In the genomic region with DNA sequence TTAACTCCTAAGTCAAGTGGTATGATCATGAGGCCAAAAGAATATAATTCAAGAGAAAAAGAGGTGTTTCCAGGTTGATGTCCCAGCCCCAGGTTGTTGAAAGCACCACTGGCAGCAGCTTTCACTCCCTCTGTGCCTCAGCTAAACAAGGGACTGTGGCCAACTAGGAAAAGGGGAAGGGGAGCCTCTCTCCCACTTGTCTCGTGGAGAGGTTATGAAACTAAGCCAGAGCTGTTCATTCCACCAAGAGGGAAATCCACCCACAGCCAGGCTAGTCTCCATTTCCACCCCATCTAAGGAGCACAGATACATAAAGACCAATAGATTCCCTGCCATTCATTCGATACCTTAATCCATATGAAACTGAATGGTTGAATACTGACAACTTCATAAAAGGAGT, we compare ENCODE assay signal across 16 cellular contexts. TPM values are rescaled to one million over a fixed set of nuclear protein-coding genes. Genes with fewer than 3 reads are reported as not detected.
DNase-seq lines count a peak whose midpoint lies in the region; ATAC-seq and TF ChIP-seq lines count a peak whose summit lies in the region.
"Had no signal": no experiment of that assay in that cellular context is flagged by ENCODE, and none has a peak within 500 bp of the region (broad histone marks: within the 10 kb centered on the region; RNA-seq: fewer than 3 reads in every experiment).

No MANE protein-coding gene starts in this region.

- TF ChIP-seq CTCF in PC-3 (conservative IDR thresholded peaks at IDR 0.05; ENCODE audit: low read depth, low read length) (no peak), fibroblast of lung (conservative IDR thresholded peaks at IDR 0.05 in 1 of 2, IDR thresholded peaks at IDR 0.05 in 1 of 2; ENCODE audit: low read depth in 1 of 2, low read length in 2 of 2) (no peak)

- intact Hi-C loops in PC-3 (cut with micrococcal nuclease) = no loop called here
- intact Hi-C loops in activated CD4-positive, alpha-beta T cell treated with anti-CD3 and anti-CD28 coated beads, Interleukin-2, amount 10 ng/mL, durations not matched to agents 24 days and 14 days (cut with micrococcal nuclease) = no loop called here

- CTCF ChIA-PET in PC-3 (lab: Charles Lee) = no interaction called here

- H2BK5ac ChIP-seq in trophoblast cell (ENCODE audit: low read depth, low read length, poor library complexity) = no peak overlapping the region

- no peak overlapping the region for H2AFZ ChIP-seq in ACC112 (ENCODE audit: low read length, unreplicated experiment)
- no peak overlapping the region for H2AFZ ChIP-seq in PC-3 (ENCODE audit: low read length)
- no peak overlapping the region for H2AFZ ChIP-seq in fibroblast of lung (ENCODE audit: low read length)
- H2AFZ ChIP-seq in trophoblast cell (ENCODE audit: insufficient read depth, low read length, poor library complexity) = no peak overlapping the region

- DNase-seq in PC-3 = no peak
- DNase-seq in fibroblast of lung (ENCODE audit: low read depth in 2 of 2) = no peak
- DNase-seq in trophoblast cell = no peak
- no peak for DNase-seq in activated CD4-positive, alpha-beta T cell treated with anti-CD3 and anti-CD28 coated beads, Interleukin-2, amount 10 ng/mL, durations not matched to agents 24 days and 14 days
- DNase-seq in NCI-H524 treated with DMSO at 0.1 percent for 48 hours (lab: John Stamatoyannopoulos, UW) = no peak
- no peak for DNase-seq in substantia nigra (lab: John Stamatoyannopoulos, UW)
- DNase-seq: DMS 273 treated with DMSO at 0.1 percent for 48 hours, NCI-H1436, NCI-H2081, NCI-H510A, SHP77 had no signal

- no peaks in the 10 kb centered on the region for H3K9me3 ChIP-seq in PC-3 (ENCODE audit: low read length)
- no peaks in the 10 kb centered on the region for H3K9me3 ChIP-seq in fibroblast of lung (ENCODE audit: control insufficient read depth, insufficient read depth, low read depth, low read length)
- H3K9me3 ChIP-seq in trophoblast cell (ENCODE audit: insufficient read depth, low read depth, low read length) = no peaks in the 10 kb centered on the region

- peaks cover 16% of the 10 kb centered on the region for H3F3A ChIP-seq in PC-3 (ENCODE audit: low read length, unreplicated experiment)

- no peak overlapping the region for H3K27ac Mint-ChIP-seq in activated CD4-positive, alpha-beta T cell treated with anti-CD3 and anti-CD28 coated beads, Interleukin-2, amount 10 ng/mL, durations not matched to agents 24 days and 14 days
- H3K27ac Mint-ChIP-seq: IgD-negative memory B cell had no signal

- WGBS in trophoblast cell (ENCODE audit: extremely low coverage, insufficient coverage, insufficient read length) = no CpG with 5 or more reads among the region's 2 CpGs

- H3K4me1 Mint-ChIP-seq in activated CD4-positive, alpha-beta T cell treated with anti-CD3 and anti-CD28 coated beads, Interleukin-2, amount 10 ng/mL, durations not matched to agents 24 days and 14 days = peaks cover 21% of the 10 kb centered on the region

- ATAC-seq in PC-3 (no peak), HG03378 (IDR thresholded peaks at IDR 0.05; ENCODE audit: unreplicated experiment) (no peak)
- ATAC-seq: SK-N-SH treated with all-trans-retinoic acid at 6 μM for 48 hours had no signal

- H3K36me3 ChIP-seq in ACC112 (ENCODE audit: insufficient read depth, low read length) (peaks cover 35% of the 10 kb centered on the region), PC-3 (ENCODE audit: low read depth, low read length) (peaks cover 46% of the 10 kb centered on the region), fibroblast of lung (ENCODE audit: control insufficient read depth, insufficient read depth, low read length) (peaks cover 21% of the 10 kb centered on the region), trophoblast cell (ENCODE audit: control insufficient read depth in 1 of 2, insufficient read depth in 2 of 2, low read length in 2 of 2) (peaks cover 8 to 24% of the 10 kb centered on the region in 2 experiments)

- H3K79me2 ChIP-seq in ACC112 (ENCODE audit: control insufficient read depth, insufficient read depth, low read length, unreplicated experiment) (peaks cover 88% of the 10 kb centered on the region), PC-3 (ENCODE audit: low read length) (peaks cover 79% of the 10 kb centered on the region), fibroblast of lung (ENCODE audit: control insufficient read depth, insufficient read depth, low read length) (peaks cover 82% of the 10 kb centered on the region), trophoblast cell (ENCODE audit: control insufficient read depth, insufficient read depth, low read length, poor library complexity) (peaks cover 11% of the 10 kb centered on the region)

- no peaks in the 10 kb centered on the region for H3K9me2 ChIP-seq in PC-3 (replicated peaks; ENCODE audit: low read length)

- BruUV-seq in PC-3 (replicated peaks; lab: Mats Ljungman, UMichigan) = no TSS peak

- no peak overlapping the region for H3K23ac ChIP-seq in trophoblast cell (ENCODE audit: low read length)

- H3K9me3 Mint-ChIP-seq in activated CD4-positive, alpha-beta T cell treated with anti-CD3 and anti-CD28 coated beads, Interleukin-2, amount 10 ng/mL, durations not matched to agents 24 days and 14 days = peaks cover 9% of the 10 kb centered on the region
- H3K9me3 Mint-ChIP-seq: IgD-negative memory B cell had no signal

- H4K8ac ChIP-seq in trophoblast cell (ENCODE audit: low read depth, low read length) = no peak overlapping the region

- no peak overlapping the region for H3K18ac ChIP-seq in trophoblast cell (ENCODE audit: low read length)

- H2BK12ac ChIP-seq in trophoblast cell (ENCODE audit: low read length) = no peak overlapping the region

- H4K20me1 ChIP-seq in PC-3 (ENCODE audit: low read length) = peaks cover 33% of the 10 kb centered on the region
- H4K20me1 ChIP-seq in fibroblast of lung (ENCODE audit: control insufficient read depth, extremely low read depth, insufficient read depth, low read length) = peaks cover 8% of the 10 kb centered on the region

- H3K36me3 Mint-ChIP-seq in activated CD4-positive, alpha-beta T cell treated with anti-CD3 and anti-CD28 coated beads, Interleukin-2, amount 10 ng/mL, durations not matched to agents 24 days and 14 days (ENCODE audit: low read depth) = peaks cover 36% of the 10 kb centered on the region

- POLR2A ChIA-PET in PC-3 (lab: Charles Lee; ENCODE audit: unreplicated experiment) = no interaction called here

- peak overlapping the region; percentile 96 for H3K27ac ChIP-seq in ACC112 (ENCODE audit: low read depth, low read length)
- peak overlapping the region; percentile 100 for H3K27ac ChIP-seq in PC-3 (ENCODE audit: low read length)
- H3K27ac ChIP-seq in fibroblast of lung (ENCODE audit: insufficient read depth, low read length) = peak overlapping the region; percentile 40
- no peak overlapping the region for H3K27ac ChIP-seq in trophoblast cell (ENCODE audit: low read depth, low read length)
- no peak overlapping the region for H3K27ac ChIP-seq in substantia nigra (ENCODE audit: low read depth, low read length, poor library complexity, severe bottlenecking)
- H3K27ac ChIP-seq: C4-2B had no signal

- H3K14ac ChIP-seq in trophoblast cell (ENCODE audit: low read length) = no peak overlapping the region

- no peak overlapping the region for H4K12ac ChIP-seq in trophoblast cell (ENCODE audit: low read depth, low read length)

- H4K91ac ChIP-seq in trophoblast cell (ENCODE audit: low read depth, low read length) = no peak overlapping the region

- no peaks in the 10 kb centered on the region for H3K27me3 Mint-ChIP-seq in activated CD4-positive, alpha-beta T cell treated with anti-CD3 and anti-CD28 coated beads, Interleukin-2, amount 10 ng/mL, durations not matched to agents 24 days and 14 days
- H3K27me3 Mint-ChIP-seq: IgD-negative memory B cell had no signal

- H2AK5ac ChIP-seq in trophoblast cell (ENCODE audit: low read length) = no peak overlapping the region

- H3K4me1 ChIP-seq in ACC112 (ENCODE audit: control insufficient read depth, insufficient read depth, low read length, unreplicated experiment) (peaks cover 81% of the 10 kb centered on the region), PC-3 (ENCODE audit: insufficient read depth, low read length) (peaks cover 75% of the 10 kb centered on the region), fibroblast of lung (ENCODE audit: control insufficient read depth, extremely low read depth, insufficient read depth, low read length) (peaks cover 21% of the 10 kb centered on the region), trophoblast cell (ENCODE audit: control insufficient read depth in 1 of 2, insufficient read depth in 2 of 2, low read length in 2 of 2) (peaks cover 11 to 12% of the 10 kb centered on the region in 2 experiments)

- H3K9ac ChIP-seq in PC-3 (ENCODE audit: low read length) = no peak overlapping the region
- H3K9ac ChIP-seq in fibroblast of lung (ENCODE audit: insufficient read depth, low read length) = no peak overlapping the region
- H3K9ac ChIP-seq in trophoblast cell (ENCODE audit: low read length) = no peak overlapping the region

- H3K4me2 ChIP-seq in PC-3 (ENCODE audit: low read length) (peak overlapping the region; percentile 81; the same call in 1 of the 2 replicates), fibroblast of lung (ENCODE audit: extremely low read depth, insufficient read depth, low read length) (peak overlapping the region; percentile 35), trophoblast cell (ENCODE audit: low read length) (no peak overlapping the region)

- peak overlapping the region; percentile 84 for H3K4ac ChIP-seq in trophoblast cell (ENCODE audit: low read depth, low read length)

- H3K79me1 ChIP-seq in trophoblast cell (ENCODE audit: low read length) = peaks cover 6% of the 10 kb centered on the region

- no peak overlapping the region for H2BK120ac ChIP-seq in trophoblast cell (ENCODE audit: insufficient read depth, low read length, poor library complexity)

- peak overlapping the region; percentile 1; the same call in 1 of the 2 replicates for H3K4me3 ChIP-seq in ACC112 (ENCODE audit: low read depth, low read length)
- 0 out of 2 replicates have a peak overlapping the region, but pooled peaks have one; percentile 52 for H3K4me3 ChIP-seq in PC-3 (ENCODE audit: low read length)
- H3K4me3 ChIP-seq in fibroblast of lung (replicated peaks in 1 of 4; ENCODE audit: control extremely low read depth in 1 of 4, insufficient read depth in 1 of 4, low read depth in 3 of 4, low read length in 4 of 4) = no peak overlapping the region
- H3K4me3 ChIP-seq in trophoblast cell (ENCODE audit: low read depth, low read length) = no peak overlapping the region

- no peak overlapping the region for H3K4me3 Mint-ChIP-seq in activated CD4-positive, alpha-beta T cell treated with anti-CD3 and anti-CD28 coated beads, Interleukin-2, amount 10 ng/mL, durations not matched to agents 24 days and 14 days
- H3K4me3 Mint-ChIP-seq: IgD-negative memory B cell had no signal

- H3K27me3 ChIP-seq in ACC112 (ENCODE audit: insufficient read depth, low read length) (no peaks in the 10 kb centered on the region), PC-3 (ENCODE audit: low read length) (no peaks in the 10 kb centered on the region), fibroblast of lung (ENCODE audit: control insufficient read depth, insufficient read depth, low read length) (no peaks in the 10 kb centered on the region), trophoblast cell (ENCODE audit: insufficient read depth, low read length) (no peaks in the 10 kb centered on the region)

RNA-seq across cellular contexts. Expression of a gene that starts 8.1 kb away (rescaled TPM):
- total RNA-seq in PC-3 (2014; rRNA removed) (271 and 280 TPM in 2 replicates), fibroblast of lung (481 and 602 TPM in 2 replicates)
- 1,748 and 2,025 TPM in 2 replicates for polyA plus RNA-seq in fibroblast of lung
- 1,175 and 1,208 TPM in 2 replicates for polyA plus RNA-seq in fibroblast of lung (2012)
- 140 and 187 TPM in 2 replicates for polyA minus RNA-seq in fibroblast of lung (ENCODE audit: low replicate concordance)
- polyA plus RNA-seq in trophoblast cell (2013) = 470 and 474 TPM in 2 replicates
- total RNA-seq in activated CD4-positive, alpha-beta T cell treated with anti-CD3 and anti-CD28 coated beads, Interleukin-2, amount 10 ng/mL, durations not matched to agents 24 days and 14 days = 107 TPM in 2 replicates

Comparison
In these comparisons a context has a peak if more than half of its experiments do, and no peak if none do; other contexts are left out.
1. H3K27ac ChIP-seq: peak in ACC112 (single experiment), PC-3 (single experiment) and fibroblast of lung (single experiment); none in trophoblast cell (single experiment) and substantia nigra (single experiment).
2. H3K4me3 ChIP-seq: peak in ACC112 (single experiment) and PC-3 (single experiment); none in fibroblast of lung (0 of 4) and trophoblast cell (single experiment).